ENCODE assay signal across 23 cellular contexts in the genomic region with DNA sequence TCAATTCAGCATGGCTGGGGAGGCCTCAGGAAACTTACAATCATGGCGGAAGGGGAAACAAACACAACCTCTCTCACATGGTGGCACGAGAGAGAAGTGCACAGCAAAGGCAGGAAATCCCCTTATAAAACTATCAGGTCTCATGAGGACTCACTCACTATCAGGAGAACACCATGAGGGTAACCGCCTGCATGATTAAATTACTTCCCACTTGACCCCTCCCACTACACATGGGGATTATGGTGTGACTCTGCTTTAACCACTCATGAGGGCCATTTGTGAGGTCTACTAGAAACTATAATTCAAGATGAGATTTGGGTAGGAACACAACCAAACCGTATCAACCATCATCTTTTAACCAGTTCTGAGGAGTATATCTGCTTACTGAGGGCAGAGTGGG.
"Had no signal": no experiment of that assay in that cellular context is flagged by ENCODE, and none has a peak within 500 bp of the region (broad histone marks: within the 10 kb centered on the region; RNA-seq: fewer than 3 reads in every experiment).

No MANE protein-coding gene starts in this region.

- H3K9me3 ChIP-seq: lower lobe of right lung, pancreas, prostate gland, right lobe of liver, testis, thyroid gland, transverse colon, upper lobe of left lung, vagina had no signal

- DNase-seq: immature natural killer cell; kidney; lower lobe of right lung; mammary epithelial cell; mesenchymal stem cell; naive thymus-derived CD8-positive, alpha-beta T cell; pancreas; retina; right lobe of liver; stimulated activated CD4-positive, alpha-beta T cell treated with anti-CD3 and anti-CD28 coated beads, Interleukin-1b, Interleukin-23, amount 100 ng/mL, for 48 hours; stimulated activated CD4-positive, alpha-beta T cell treated with anti-CD3 and anti-CD28 coated beads, Interleukin-2, amount 100 ng/mL, for 48 hours; stimulated activated CD4-positive, alpha-beta T cell treated with anti-CD3 and anti-CD28 coated beads, Interleukin-4, amount 100 ng/mL, for 4 hours; stimulated activated CD8-positive, alpha-beta memory T cell treated with anti-CD3 and anti-CD28 coated beads, Interleukin-4, amount 100 ng/mL, for 48 hours; stimulated activated naive CD4-positive, alpha-beta T cell treated with Interleukin-2 at 50 U/mL for 16 hours; stimulated activated naive CD8-positive, alpha-beta T cell treated with anti-CD3 and anti-CD28 coated beads, Interleukin-15, amount 100 ng/mL, for 72 hours; testis; thyroid gland; transverse colon; upper lobe of left lung had no signal

- H3K4me3 ChIP-seq: lower lobe of right lung, pancreas, prostate gland, right lobe of liver, smooth muscle cell, testis, thyroid gland, transverse colon, upper lobe of left lung, vagina had no signal

- H3K27me3 ChIP-seq: pancreas, right lobe of liver, testis, thyroid gland, transverse colon, upper lobe of left lung, vagina had no signal

- H3K4me1 ChIP-seq: lower lobe of right lung, pancreas, prostate gland, right lobe of liver, testis, thyroid gland, transverse colon, upper lobe of left lung, vagina had no signal

- H3K27ac ChIP-seq: lower lobe of right lung, pancreas, prostate gland, right lobe of liver, testis, thyroid gland, transverse colon, upper lobe of left lung, vagina had no signal

- ATAC-seq: lower lobe of right lung; naive thymus-derived CD8-positive, alpha-beta T cell; pancreas; right lobe of liver; stimulated activated memory B cell treated with anti-CD40 and anti-IgM and Interleukin-4, amounts not matched to agents 10 μg/mL and 1 μg/mL and 100 μg/mL, for 72 hours; stimulated activated naive CD8-positive, alpha-beta T cell treated with anti-CD3 and anti-CD28 coated beads, Interleukin-15, amount 100 ng/mL, for 72 hours had no signal

- H3K36me3 ChIP-seq: lower lobe of right lung, pancreas, prostate gland, right lobe of liver, thyroid gland, transverse colon, upper lobe of left lung, vagina had no signal
